ENCODE assay signal across 8 cellular contexts in the genomic region with DNA sequence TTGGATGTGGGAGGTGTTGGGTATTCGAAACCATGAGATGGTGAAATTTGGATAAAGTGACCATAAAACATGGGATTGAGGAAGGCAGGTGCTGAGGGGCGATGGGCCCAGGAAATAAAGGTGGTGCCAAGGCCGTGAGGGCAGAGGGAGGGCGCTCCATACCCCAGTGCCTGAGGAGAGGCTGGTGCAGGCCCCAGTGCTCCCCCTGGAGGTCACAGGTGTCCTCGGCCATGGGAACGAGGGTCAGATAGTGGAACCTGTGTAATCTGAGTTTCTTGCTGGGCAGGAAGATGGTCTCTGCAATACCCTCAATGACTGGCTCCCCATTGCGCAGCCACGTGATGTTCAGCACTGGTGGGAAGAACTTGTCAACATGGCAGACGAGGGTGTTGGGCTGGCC.
A peak's percentile ranks its signal among the peaks of the same experiment; 100 is the strongest.
DNase-seq lines count a peak whose midpoint lies in the region; ATAC-seq and TF ChIP-seq lines count a peak whose summit lies in the region.

No MANE protein-coding gene starts in this region.

- DNase-seq in DMS53 (lab: John Stamatoyannopoulos, UW), result peak; percentile 55
- DNase-seq in DMS53 treated with DMSO at 0.1 percent for 48 hours (lab: John Stamatoyannopoulos, UW; ENCODE audit: unreplicated experiment), result no peak
- DNase-seq in activated CD4-positive, alpha-beta T cell treated with anti-CD3 and anti-CD28 coated beads for 24 hours (ENCODE audit: low read depth in 2 of 2), result peak; percentile 41 to 54
- peak; percentile 25 for DNase-seq in effector CD8-positive, alpha-beta T cell (lab: John Stamatoyannopoulos, UW)
- DNase-seq in retinal pigment epithelial cell (ENCODE audit: low read depth), result no peak
- DNase-seq in kidney tubule cell (ENCODE audit: low spot score), result no peak
- no peak for DNase-seq in AG08395 (ENCODE audit: low spot score)

- TF ChIP-seq CTCF in retinal pigment epithelial cell (conservative IDR thresholded peaks at IDR 0.05; ENCODE audit: low read depth, low read length), result peak; percentile 39

- ATAC-seq in GM19455 (IDR thresholded peaks at IDR 0.05; ENCODE audit: unreplicated experiment), result no peak

- H3K4me3 ChIP-seq in retinal pigment epithelial cell (ENCODE audit: low read length), result no peak overlapping the region

Comparison
In these comparisons a context has a peak if more than half of its experiments do, and no peak if none do; other contexts are left out.
1. DNase-seq: peak in DMS53 (single experiment), activated CD4-positive, alpha-beta T cell treated with anti-CD3 and anti-CD28 coated beads for 24 hours (2 of 2) and effector CD8-positive, alpha-beta T cell (single experiment); none in DMS53 treated with DMSO at 0.1 percent for 48 hours (single experiment), retinal pigment epithelial cell (single experiment), kidney tubule cell (single experiment) and AG08395 (single experiment).